In genomic region chr2:165173215-165173614, GRCh38 we compare ENCODE assay signal across 21 cellular contexts. TPM values are rescaled to one million over a fixed set of nuclear protein-coding genes. Genes with fewer than 3 reads are reported as not detected.
DNase-seq lines count a peak whose midpoint lies in the region; ATAC-seq lines count a peak whose summit lies in the region.
"Had no signal": no experiment of that assay in that cellular context is flagged by ENCODE, and none has a peak within 500 bp of the region (broad histone marks: within the 10 kb centered on the region; RNA-seq: fewer than 3 reads in every experiment).

No MANE protein-coding gene starts in this region.

- peak; percentile 81 for ATAC-seq in HG02623 (IDR thresholded peaks at IDR 0.05; ENCODE audit: unreplicated experiment)
- peak; percentile 70 for ATAC-seq in HG03520 (IDR thresholded peaks at IDR 0.05; ENCODE audit: unreplicated experiment)
- ATAC-seq: lower lobe of right lung had no signal

- H3K4me3 ChIP-seq in SJCRH30, result no peak overlapping the region
- H3K4me3 ChIP-seq: lower lobe of right lung, PC-9, sigmoid colon, uterus had no signal

- DNase-seq in SIG-M5 treated with dmso at 0.1 percent for 504 hours (lab: John Stamatoyannopoulos, UW; ENCODE audit: unreplicated experiment), result peak; percentile 0
- no peak for DNase-seq in SIG-M5 (lab: John Stamatoyannopoulos, UW)
- DNase-seq in posterior cingulate gyrus, result no peak
- DNase-seq in HCEC 1CT, result no peak
- DNase-seq in SJCRH30, result no peak
- DNase-seq in RPMI8226, result no peak
- DNase-seq: activated CD4-positive, alpha-beta T cell treated with anti-CD3 and anti-CD28 coated beads, Interleukin-2, amount 10 ng/mL, durations not matched to agents 7 days and 5 days; activated CD8-positive, alpha-beta memory T cell treated with anti-CD3 and anti-CD28 coated beads, Interleukin-2, amount 50 U/mL, for 48 hours; activated naive CD4-positive, alpha-beta T cell; aorta; DMS79; lower lobe of right lung; NCI-H1436 treated with DMSO at 0.1 percent for 48 hours; PC-9; sigmoid colon; SK-N-SH; stimulated activated CD4-positive, alpha-beta T cell treated with anti-CD3 and anti-CD28 coated beads, Interleukin-1b, Interleukin-23, amount 100 ng/mL, for 48 hours; uterus had no signal

- no peaks in the 10 kb centered on the region for H3K27me3 ChIP-seq in SJCRH30
- H3K27me3 ChIP-seq: sigmoid colon, uterus had no signal

- no peaks in the 10 kb centered on the region for H3K4me1 ChIP-seq in SJCRH30
- H3K4me1 ChIP-seq: lower lobe of right lung, sigmoid colon, uterus had no signal

- intact Hi-C loops in posterior cingulate gyrus (cut with DNase I), result no loop called here

- H3K36me3 ChIP-seq in SJCRH30, result no peaks in the 10 kb centered on the region
- H3K36me3 ChIP-seq: lower lobe of right lung, sigmoid colon, uterus had no signal

- H3K9me3 ChIP-seq in SJCRH30 (replicated peaks), result no peaks in the 10 kb centered on the region
- H3K9me3 ChIP-seq: lower lobe of right lung, sigmoid colon, SK-N-SH, uterus had no signal

- H3K27ac ChIP-seq in SJCRH30, result no peak overlapping the region
- H3K27ac ChIP-seq: lower lobe of right lung, PC-9, sigmoid colon, uterus had no signal

RNA-seq across cellular contexts. Expression of gene SCN3A, which starts 30.6 kb away (rescaled TPM):
- total RNA-seq in SJCRH30 (2014; rRNA removed; shearing (Covaris generic)), result 6.1 and 7.7 TPM in 2 replicates
- total RNA-seq: activated CD4-positive, alpha-beta T cell treated with anti-CD3 and anti-CD28 coated beads, Interleukin-2, amount 10 ng/mL, durations not matched to agents 7 days and 5 days; osteocyte; PC-9 had no signal
